ENCODE assay signal across 1 cellular context in the genomic region with DNA sequence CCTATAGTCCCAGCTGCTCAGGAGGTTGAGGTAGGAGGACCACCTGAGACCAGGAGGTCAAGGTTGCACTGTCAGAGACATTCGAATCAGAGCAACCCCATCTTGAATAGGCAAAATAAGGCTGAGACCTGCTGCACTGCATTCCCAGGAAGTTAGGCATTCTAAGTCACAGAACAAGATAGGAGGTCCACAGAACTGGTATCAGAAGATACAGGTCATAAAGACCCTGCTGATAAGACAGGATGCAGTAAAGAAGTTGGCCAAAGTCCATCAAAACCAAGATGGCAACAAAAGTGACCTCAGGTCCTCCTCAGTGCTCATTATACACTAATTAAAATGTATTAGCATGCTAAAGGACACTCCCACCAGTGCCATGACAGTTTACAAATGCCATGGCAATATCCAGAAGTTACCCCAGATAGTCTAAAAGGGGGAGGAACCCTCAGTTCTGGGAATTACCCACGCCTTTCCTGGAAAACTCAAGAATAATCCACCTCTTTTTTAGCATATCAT.
A peak's percentile ranks its signal among the peaks of the same experiment; 100 is the strongest.
TF ChIP-seq lines count a peak whose summit lies in the region.

No MANE protein-coding gene starts in this region.

TF ChIP-seq in K562, 482 proteins besides CTCF, POLR2A, EP300 and RAD21 (continued from another document):
- TF ChIP-seq, protein P1, sequence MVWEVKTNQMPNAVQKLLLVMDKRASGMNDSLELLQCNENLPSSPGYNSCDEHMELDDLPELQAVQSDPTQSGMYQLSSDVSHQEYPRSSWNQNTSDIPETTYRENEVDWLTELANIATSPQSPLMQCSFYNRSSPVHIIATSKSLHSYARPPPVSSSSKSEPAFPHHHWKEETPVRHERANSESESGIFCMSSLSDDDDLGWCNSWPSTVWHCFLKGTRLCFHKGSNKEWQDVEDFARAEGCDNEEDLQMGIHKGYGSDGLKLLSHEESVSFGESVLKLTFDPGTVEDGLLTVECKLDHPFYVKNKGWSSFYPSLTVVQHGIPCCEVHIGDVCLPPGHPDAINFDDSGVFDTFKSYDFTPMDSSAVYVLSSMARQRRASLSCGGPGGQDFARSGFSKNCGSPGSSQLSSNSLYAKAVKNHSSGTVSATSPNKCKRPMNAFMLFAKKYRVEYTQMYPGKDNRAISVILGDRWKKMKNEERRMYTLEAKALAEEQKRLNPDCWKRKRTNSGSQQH (CRISPR knock-in tag; IDR thresholded peaks at IDR 0.05): peak; percentile 22; the same call in 1 of the 2 replicates
- TF ChIP-seq SP2 (IDR thresholded peaks at IDR 0.05; ENCODE audit: extremely low read depth, low read depth, low read length, poor library complexity, severe bottlenecking) (no peak), RBM17 (IDR thresholded peaks at IDR 0.05; ENCODE audit: borderline replicate concordance, low read depth, low read length) (no peak), NCOA2 (IDR thresholded peaks at IDR 0.05; ENCODE audit: partially characterized antibody in 2 of 2) (no peak), PHF21A (IDR thresholded peaks at IDR 0.05; ENCODE audit: borderline replicate concordance, low read depth) (no peak), YY1 (IDR thresholded peaks at IDR 0.05; ENCODE audit: borderline replicate concordance in 1 of 3, control insufficient read depth in 1 of 3, extremely low read depth in 1 of 3, insufficient read depth in 3 of 3, insufficient read length in 1 of 3, insufficient replicate concordance in 2 of 3, low read depth in 1 of 3, low read length in 2 of 3) (no peak), U2AF1 (optimal IDR thresholded peaks at IDR 0.05; ENCODE audit: low read depth, low read length) (no peak), HLTF (IDR thresholded peaks at IDR 0.05) (no peak), ZNF445 (CRISPR knock-in tag; IDR thresholded peaks at IDR 0.05; ENCODE audit: low read depth) (no peak), XRCC5 (IDR thresholded peaks at IDR 0.05; ENCODE audit: low read depth, low read length) (no peak)
- TF ChIP-seq, protein P2, sequence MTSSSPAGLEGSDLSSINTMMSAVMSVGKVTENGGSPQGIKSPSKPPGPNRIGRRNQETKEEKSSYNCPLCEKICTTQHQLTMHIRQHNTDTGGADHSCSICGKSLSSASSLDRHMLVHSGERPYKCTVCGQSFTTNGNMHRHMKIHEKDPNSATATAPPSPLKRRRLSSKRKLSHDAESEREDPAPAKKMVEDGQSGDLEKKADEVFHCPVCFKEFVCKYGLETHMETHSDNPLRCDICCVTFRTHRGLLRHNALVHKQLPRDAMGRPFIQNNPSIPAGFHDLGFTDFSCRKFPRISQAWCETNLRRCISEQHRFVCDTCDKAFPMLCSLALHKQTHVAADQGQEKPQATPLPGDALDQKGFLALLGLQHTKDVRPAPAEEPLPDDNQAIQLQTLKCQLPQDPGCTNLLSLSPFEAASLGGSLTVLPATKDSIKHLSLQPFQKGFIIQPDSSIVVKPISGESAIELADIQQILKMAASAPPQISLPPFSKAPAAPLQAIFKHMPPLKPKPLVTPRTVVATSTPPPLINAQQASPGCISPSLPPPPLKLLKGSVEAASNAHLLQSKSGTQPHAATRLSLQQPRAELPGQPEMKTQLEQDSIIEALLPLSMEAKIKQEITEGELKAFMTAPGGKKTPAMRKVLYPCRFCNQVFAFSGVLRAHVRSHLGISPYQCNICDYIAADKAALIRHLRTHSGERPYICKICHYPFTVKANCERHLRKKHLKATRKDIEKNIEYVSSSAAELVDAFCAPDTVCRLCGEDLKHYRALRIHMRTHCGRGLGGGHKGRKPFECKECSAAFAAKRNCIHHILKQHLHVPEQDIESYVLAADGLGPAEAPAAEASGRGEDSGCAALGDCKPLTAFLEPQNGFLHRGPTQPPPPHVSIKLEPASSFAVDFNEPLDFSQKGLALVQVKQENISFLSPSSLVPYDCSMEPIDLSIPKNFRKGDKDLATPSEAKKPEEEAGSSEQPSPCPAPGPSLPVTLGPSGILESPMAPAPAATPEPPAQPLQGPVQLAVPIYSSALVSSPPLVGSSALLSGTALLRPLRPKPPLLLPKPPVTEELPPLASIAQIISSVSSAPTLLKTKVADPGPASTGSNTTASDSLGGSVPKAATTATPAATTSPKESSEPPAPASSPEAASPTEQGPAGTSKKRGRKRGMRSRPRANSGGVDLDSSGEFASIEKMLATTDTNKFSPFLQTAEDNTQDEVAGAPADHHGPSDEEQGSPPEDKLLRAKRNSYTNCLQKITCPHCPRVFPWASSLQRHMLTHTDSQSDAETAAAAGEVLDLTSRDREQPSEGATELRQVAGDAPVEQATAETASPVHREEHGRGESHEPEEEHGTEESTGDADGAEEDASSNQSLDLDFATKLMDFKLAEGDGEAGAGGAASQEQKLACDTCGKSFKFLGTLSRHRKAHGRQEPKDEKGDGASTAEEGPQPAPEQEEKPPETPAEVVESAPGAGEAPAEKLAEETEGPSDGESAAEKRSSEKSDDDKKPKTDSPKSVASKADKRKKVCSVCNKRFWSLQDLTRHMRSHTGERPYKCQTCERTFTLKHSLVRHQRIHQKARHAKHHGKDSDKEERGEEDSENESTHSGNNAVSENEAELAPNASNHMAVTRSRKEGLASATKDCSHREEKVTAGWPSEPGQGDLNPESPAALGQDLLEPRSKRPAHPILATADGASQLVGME (CRISPR knock-in tag; IDR thresholded peaks at IDR 0.05): peak; percentile 83; the same call in 1 of the 2 replicates
TF ChIP-seq in K562: peak in this region for 46.
